Comparison of ENCODE assay signal across 11 cellular contexts in the genomic region with DNA sequence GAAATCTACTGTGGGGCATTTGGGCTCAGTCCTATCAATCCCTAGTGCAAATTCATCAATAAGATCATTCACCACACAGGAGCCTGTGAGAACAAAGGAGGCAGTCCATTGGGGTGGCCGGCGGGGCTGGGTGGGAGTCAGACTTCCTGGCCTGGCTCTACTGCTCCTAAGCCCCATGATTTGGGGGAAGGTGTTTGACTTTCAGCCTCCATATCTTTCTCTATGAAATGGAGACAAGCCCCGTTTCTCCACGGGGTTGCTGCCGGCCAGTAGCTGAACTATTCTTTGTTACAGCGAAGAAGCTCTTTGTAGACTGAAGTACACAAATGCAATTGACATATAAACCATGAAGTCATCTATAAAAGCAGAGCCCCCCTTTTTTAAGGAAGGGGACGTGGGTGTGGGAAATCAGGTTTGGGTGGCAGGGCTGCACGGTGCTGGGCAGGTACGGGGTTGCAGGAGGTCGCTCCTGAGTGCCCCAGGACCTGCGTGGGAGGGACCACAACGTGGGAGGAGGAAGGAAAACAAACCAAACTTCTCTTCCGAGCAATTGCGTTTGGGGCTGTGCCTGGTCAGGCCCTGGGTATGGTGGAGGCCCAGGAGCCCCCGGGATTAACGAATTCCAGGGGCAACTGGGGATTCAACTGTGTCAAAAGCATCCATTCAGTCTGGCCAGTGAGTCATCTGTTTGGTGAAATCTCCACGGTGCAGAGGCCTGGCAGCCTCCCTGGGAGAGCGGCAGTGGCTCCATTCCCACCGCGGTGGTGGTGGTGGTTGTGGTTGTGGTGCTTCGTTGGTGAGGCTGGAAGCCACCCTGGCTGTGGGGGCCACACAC. TPM values are rescaled to one million over a fixed set of nuclear protein-coding genes. Genes with fewer than 3 reads are reported as not detected.
DNase-seq lines count a peak whose midpoint lies in the region; ATAC-seq and TF ChIP-seq lines count a peak whose summit lies in the region.
"Had no signal": no experiment of that assay in that cellular context is flagged by ENCODE, and none has a peak within 500 bp of the region (broad histone marks: within the 10 kb centered on the region; RNA-seq: fewer than 3 reads in every experiment).

No MANE protein-coding gene starts in this region.

- no peak overlapping the region for H3K4me3 ChIP-seq in lower lobe of right lung
- no peak overlapping the region for H3K4me3 ChIP-seq in Caco-2 (ENCODE audit: low read depth, low read length)
- H3K4me3 ChIP-seq: thoracic aorta had no signal

- peaks cover 53% of the 10 kb centered on the region for H3K4me1 Mint-ChIP-seq in activated T-cell treated with anti-CD3 and anti-CD28 coated beads, Interleukin-2, amount 50 U/mL, for 72 hours (ENCODE audit: low read depth)
- H3K4me1 Mint-ChIP-seq in stimulated activated memory B cell treated with anti-CD40 and anti-IgM and Interleukin-4, amounts not matched to agents 10 μg/mL and 1 μg/mL and 100 μg/mL, for 72 hours = peaks cover 49% of the 10 kb centered on the region
- H3K4me1 Mint-ChIP-seq in Caco-2 (ENCODE audit: low read depth, unreplicated experiment) = no peaks in the 10 kb centered on the region

- no peaks in the 10 kb centered on the region for H3K36me3 Mint-ChIP-seq in activated T-cell treated with anti-CD3 and anti-CD28 coated beads, Interleukin-2, amount 50 U/mL, for 72 hours (ENCODE audit: insufficient read depth in 2 of 2)
- H3K36me3 Mint-ChIP-seq in stimulated activated memory B cell treated with anti-CD40 and anti-IgM and Interleukin-4, amounts not matched to agents 10 μg/mL and 1 μg/mL and 100 μg/mL, for 72 hours = no peaks in the 10 kb centered on the region
- no peaks in the 10 kb centered on the region for H3K36me3 Mint-ChIP-seq in Caco-2 (ENCODE audit: insufficient read depth, unreplicated experiment)

- H3K27me3 Mint-ChIP-seq in activated T-cell treated with anti-CD3 and anti-CD28 coated beads, Interleukin-2, amount 50 U/mL, for 72 hours (ENCODE audit: low read depth) = no peaks in the 10 kb centered on the region
- no peaks in the 10 kb centered on the region for H3K27me3 Mint-ChIP-seq in stimulated activated memory B cell treated with anti-CD40 and anti-IgM and Interleukin-4, amounts not matched to agents 10 μg/mL and 1 μg/mL and 100 μg/mL, for 72 hours
- H3K27me3 Mint-ChIP-seq in Caco-2 (ENCODE audit: insufficient read depth, unreplicated experiment) = no peaks in the 10 kb centered on the region

- peak; percentile 81 for DNase-seq in LHCN-M2 (ENCODE audit: low read depth)
- DNase-seq in activated T-cell treated with anti-CD3 and anti-CD28 coated beads, Interleukin-2, amount 50 U/mL, for 72 hours = peak; percentile 70 to 71
- DNase-seq in hepatic stellate cell (ENCODE audit: low spot score) = peak; percentile 27
- no peak for DNase-seq in lower lobe of right lung
- DNase-seq in NCI-H1048 (lab: John Stamatoyannopoulos, UW) = no peak
- no peak for DNase-seq in Caco-2
- DNase-seq: left colon had no signal

- H3K4me3 Mint-ChIP-seq in activated T-cell treated with anti-CD3 and anti-CD28 coated beads, Interleukin-2, amount 50 U/mL, for 72 hours = peak overlapping the region; percentile 80 to 83
- no peak overlapping the region for H3K4me3 Mint-ChIP-seq in stimulated activated memory B cell treated with anti-CD40 and anti-IgM and Interleukin-4, amounts not matched to agents 10 μg/mL and 1 μg/mL and 100 μg/mL, for 72 hours
- H3K4me3 Mint-ChIP-seq in Caco-2 (ENCODE audit: unreplicated experiment) = no peak overlapping the region

- CTCF ChIA-PET in Caco-2 (lab: Charles Lee) = interaction anchor here (0.6 kb wide), 1 partner anchor 315 kb away, joined by 3 read pairs; no protein-coding TSS in a partner anchor

- BruUV-seq in Caco-2 (replicated peaks; lab: Mats Ljungman, UMichigan) = no TSS peak

- H3K4me1 ChIP-seq in lower lobe of right lung = peaks cover 9% of the 10 kb centered on the region
- H3K4me1 ChIP-seq in Caco-2 = no peaks in the 10 kb centered on the region

- H3K27me3 ChIP-seq in lower lobe of right lung (ENCODE audit: low read depth) (no peaks in the 10 kb centered on the region), Caco-2 (replicated peaks; ENCODE audit: control insufficient read depth, insufficient read depth, low read length) (no peaks in the 10 kb centered on the region; the same call in 1 of the 2 replicates)

- peak; percentile 59 to 64 for ATAC-seq in activated T-cell treated with anti-CD3 and anti-CD28 coated beads, Interleukin-2, amount 50 U/mL, for 72 hours (replicated peaks in 1 of 2)
- ATAC-seq in stimulated activated memory B cell treated with anti-CD40 and anti-IgM and Interleukin-4, amounts not matched to agents 10 μg/mL and 1 μg/mL and 100 μg/mL, for 72 hours = no peak
- ATAC-seq in GM21423 (IDR thresholded peaks at IDR 0.05; ENCODE audit: unreplicated experiment) (no peak), lower lobe of right lung (no peak)
- ATAC-seq: left colon had no signal

- H3K27ac ChIP-seq in lower lobe of right lung = no peak overlapping the region
- H3K27ac ChIP-seq: KMS-11, thoracic aorta had no signal

- POLR2A ChIA-PET in Caco-2 (lab: Charles Lee) = no interaction called here

- TF ChIP-seq CTCF in lower lobe of right lung (IDR thresholded peaks at IDR 0.05) = no peak
- no peak for TF ChIP-seq CTCF in Caco-2 (IDR thresholded peaks at IDR 0.05; ENCODE audit: insufficient read depth in 1 of 2, low read depth in 1 of 2, low read length in 1 of 2, severe bottlenecking in 1 of 2, unreplicated experiment in 1 of 2)

- peak overlapping the region; percentile 77 for H3K27ac Mint-ChIP-seq in activated T-cell treated with anti-CD3 and anti-CD28 coated beads, Interleukin-2, amount 50 U/mL, for 72 hours
- peak overlapping the region; percentile 78 for H3K27ac Mint-ChIP-seq in stimulated activated memory B cell treated with anti-CD40 and anti-IgM and Interleukin-4, amounts not matched to agents 10 μg/mL and 1 μg/mL and 100 μg/mL, for 72 hours
- no peak overlapping the region for H3K27ac Mint-ChIP-seq in Caco-2 (ENCODE audit: unreplicated experiment)

- intact Hi-C loops in lower lobe of right lung (cut with DNase I) = no loop called here
- intact Hi-C loops in Caco-2 (cut with micrococcal nuclease; ENCODE audit: unreplicated experiment) = no loop called here

- no peaks in the 10 kb centered on the region for H3K36me3 ChIP-seq in lower lobe of right lung
- no peaks in the 10 kb centered on the region for H3K36me3 ChIP-seq in Caco-2 (ENCODE audit: control insufficient read depth, insufficient read depth, low read length)
- H3K36me3 ChIP-seq: thoracic aorta had no signal

- H3K9me3 ChIP-seq in lower lobe of right lung (no peaks in the 10 kb centered on the region), Caco-2 (no peaks in the 10 kb centered on the region)
- H3K9me3 ChIP-seq: thoracic aorta had no signal

- H3K9me3 Mint-ChIP-seq in activated T-cell treated with anti-CD3 and anti-CD28 coated beads, Interleukin-2, amount 50 U/mL, for 72 hours = no peaks in the 10 kb centered on the region
- H3K9me3 Mint-ChIP-seq in stimulated activated memory B cell treated with anti-CD40 and anti-IgM and Interleukin-4, amounts not matched to agents 10 μg/mL and 1 μg/mL and 100 μg/mL, for 72 hours = no peaks in the 10 kb centered on the region
- no peaks in the 10 kb centered on the region for H3K9me3 Mint-ChIP-seq in Caco-2 (ENCODE audit: unreplicated experiment)

RNA-seq across cellular contexts. Expression of gene FBLN7, which starts 18.2 kb away (rescaled TPM):
- total RNA-seq in LHCN-M2 (2014; rRNA removed) (4.4 and 5.1 TPM in 2 replicates), lower lobe of right lung (2.0 TPM), Caco-2 (2022) (0.39 and 0.59 TPM in 2 replicates)
- 7.3 TPM for polyA plus RNA-seq in LHCN-M2 (2012)
- 10 to 100 TPM; 22.3 to 30.6 TPM for total RNA-seq in activated T-cell treated with anti-CD3 and anti-CD28 coated beads, Interleukin-2, amount 50 U/mL, for 72 hours

Comparison
In these comparisons a context has a peak if more than half of its experiments do, and no peak if none do; other contexts are left out.
1. DNase-seq: peak in LHCN-M2 (single experiment), activated T-cell treated with anti-CD3 and anti-CD28 coated beads, Interleukin-2, amount 50 U/mL, for 72 hours (2 of 2) and hepatic stellate cell (single experiment); none in lower lobe of right lung (single experiment), NCI-H1048 (single experiment) and Caco-2 (0 of 2).
2. ATAC-seq: peak in activated T-cell treated with anti-CD3 and anti-CD28 coated beads, Interleukin-2, amount 50 U/mL, for 72 hours (2 of 2); none in stimulated activated memory B cell treated with anti-CD40 and anti-IgM and Interleukin-4, amounts not matched to agents 10 μg/mL and 1 μg/mL and 100 μg/mL, for 72 hours (single experiment), GM21423 (single experiment) and lower lobe of right lung (0 of 2).
3. H3K4me3 Mint-ChIP-seq: peak in activated T-cell treated with anti-CD3 and anti-CD28 coated beads, Interleukin-2, amount 50 U/mL, for 72 hours (2 of 2); none in stimulated activated memory B cell treated with anti-CD40 and anti-IgM and Interleukin-4, amounts not matched to agents 10 μg/mL and 1 μg/mL and 100 μg/mL, for 72 hours (single experiment) and Caco-2 (single experiment).